8 cellular contexts compared by ENCODE assay signal in the genomic region with DNA sequence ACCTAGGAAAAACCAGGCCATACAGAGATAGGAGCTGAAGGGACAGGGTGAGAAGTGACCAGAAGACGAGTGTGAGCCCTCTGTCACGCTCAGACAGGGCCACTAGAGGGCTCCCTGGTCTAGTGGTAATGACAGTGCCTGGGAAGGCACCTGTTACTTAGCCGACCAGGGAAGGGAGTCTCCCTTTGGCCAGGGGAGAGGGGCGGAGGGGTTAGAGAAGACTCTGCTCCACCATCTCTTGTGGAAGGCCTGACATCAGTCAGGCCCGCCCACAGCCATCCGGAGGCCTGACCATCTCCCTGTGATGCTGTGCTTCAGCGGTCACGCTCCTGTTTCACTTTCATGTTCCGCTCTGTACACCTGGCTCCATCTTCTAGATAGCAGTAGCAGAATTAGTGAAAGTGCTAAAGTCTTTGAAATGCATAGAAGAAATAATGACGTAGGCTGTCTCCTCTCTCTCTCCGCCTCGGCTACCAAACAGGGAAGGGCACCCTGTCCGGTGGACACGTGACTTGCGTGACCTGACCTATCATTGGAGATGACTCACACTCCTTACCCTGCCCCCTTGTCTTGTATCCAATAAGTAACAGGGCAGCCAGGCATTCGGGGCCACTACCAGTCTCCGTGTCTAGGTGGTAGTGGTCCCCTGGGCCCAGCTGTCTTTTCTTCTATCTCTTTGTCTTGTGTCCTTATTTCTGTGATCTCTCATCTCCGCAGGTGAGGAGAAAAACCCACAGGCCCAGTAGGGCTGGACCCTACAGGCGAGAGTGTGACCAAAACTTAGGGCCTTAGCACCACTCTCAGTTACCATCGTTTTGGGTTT. TPM values are rescaled to one million over a fixed set of nuclear protein-coding genes. Genes with fewer than 3 reads are reported as not detected.
DNase-seq lines count a peak whose midpoint lies in the region; ATAC-seq, FAIRE-seq and TF ChIP-seq lines count a peak whose summit lies in the region.

No MANE protein-coding gene starts in this region.

- H2BK20ac ChIP-seq in IMR-90 (ENCODE audit: low read depth, low read length) = no peak overlapping the region

- peak; percentile 67 for TF ChIP-seq RAD21 in IMR-90 (IDR thresholded peaks at IDR 0.05; ENCODE audit: low read length)

- H3K27ac ChIP-seq in IMR-90 (ENCODE audit: insufficient read depth, low read length) (no peak overlapping the region), small intestine (ENCODE audit: low read depth in 1 of 2, low read length in 1 of 2) (peak overlapping the region; percentile 27 to 53)

- H2AK9ac ChIP-seq in IMR-90 (replicated peaks; ENCODE audit: low read depth, low read length, poor library complexity) = no peak overlapping the region

- H3K27me3 ChIP-seq in IMR-90 (ENCODE audit: control insufficient read depth, insufficient read depth, low read length) (peaks cover 12% of the 10 kb centered on the region), small intestine (ENCODE audit: control insufficient read depth in 2 of 2, insufficient read depth in 2 of 2, low read length in 2 of 2) (no peaks in the 10 kb centered on the region)

- no peak overlapping the region for H2AFZ ChIP-seq in IMR-90 (replicated peaks; ENCODE audit: low read length, poor library complexity)

- ATAC-seq in GM21381 (IDR thresholded peaks at IDR 0.05; ENCODE audit: unreplicated experiment) (peak; percentile 88), IMR-90 (ENCODE audit: low read depth) (peak; percentile 87)

- no peak overlapping the region for H3K56ac ChIP-seq in IMR-90 (ENCODE audit: extremely low read depth, insufficient read depth, low read length)

- POLR2A ChIA-PET in IMR-90 (lab: Charles Lee; ENCODE audit: unreplicated experiment) = no interaction called here

- H3K4me1 ChIP-seq in IMR-90 (ENCODE audit: control insufficient read depth, insufficient read depth, low read length) = no peaks in the 10 kb centered on the region
- H3K4me1 ChIP-seq in small intestine (ENCODE audit: control insufficient read depth in 2 of 2, insufficient read depth in 1 of 2, low read depth in 1 of 2, low read length in 1 of 2) = no peaks in the 10 kb centered on the region

- no peak for TF ChIP-seq POLR2A in IMR-90 (IDR thresholded peaks at IDR 0.05; ENCODE audit: low read depth, low read length)

- CTCF ChIA-PET in IMR-90 (lab: Yijun Ruan, JAX) = interaction anchor here (0.6 to 0.9 kb wide), 3 partner anchors 15 to 109 kb away, joined by 3 read pairs; no protein-coding TSS in a partner anchor

- dilution Hi-C loops in IMR-90 (cut with HindIII; ENCODE audit: low sequenced_read_pairs, unreplicated experiment) = no loop called here

- intact Hi-C loops in IMR-90 (cut with micrococcal nuclease) = no loop called here

- no peak overlapping the region for H2BK5ac ChIP-seq in IMR-90 (ENCODE audit: low read depth, low read length, poor library complexity, severe bottlenecking)

- no peak overlapping the region for H3K4ac ChIP-seq in IMR-90 (ENCODE audit: low read depth, low read length)

- no TSS peak for BruUV-seq in IMR-90 (replicated peaks; lab: Mats Ljungman, UMichigan)

- no peak overlapping the region for H4K8ac ChIP-seq in IMR-90 (ENCODE audit: low read depth in 2 of 2, low read length in 2 of 2)

- H3K4me3 ChIP-seq in IMR-90 (ENCODE audit: insufficient read depth, low read depth, low read length) = no peak overlapping the region
- H3K4me3 ChIP-seq in small intestine (ENCODE audit: low read depth in 1 of 2, low read length in 2 of 2) = peak overlapping the region in 1 of 2 donors; percentile 47

- FAIRE-seq in small intestine (lab: Jason Lieb, UNC) = peak; percentile 39
- FAIRE-seq in HTR-8/SVneo (lab: Jason Lieb, UNC) = no peak

- H3K4me2 ChIP-seq in IMR-90 (ENCODE audit: low read depth, low read length) = no peak overlapping the region

- DNase-seq in Daoy (ENCODE audit: low read depth) (peak; percentile 58), IMR-90 (peak; percentile 39), T follicular helper cell (ENCODE audit: low read depth) (peak; percentile 46), amniotic epithelial cell (ENCODE audit: low read depth) (peak; percentile 48), hypothalamus (lab: John Stamatoyannopoulos, UW) (peak in 31 of 51 donors; percentile 8 to 73 (median 40)), small intestine (peak; percentile 80), HTR-8/SVneo (ENCODE audit: insufficient read length, low spot score) (no peak)

- H3K36me3 ChIP-seq in IMR-90 (ENCODE audit: control insufficient read depth, insufficient read depth, low read length) = no peaks in the 10 kb centered on the region
- no peaks in the 10 kb centered on the region for H3K36me3 ChIP-seq in small intestine (ENCODE audit: control insufficient read depth in 2 of 2, insufficient read depth in 2 of 2, low read length in 2 of 2)

- no peaks in the 10 kb centered on the region for H3K9me1 ChIP-seq in IMR-90 (ENCODE audit: insufficient read depth, low read length)

- H3K23ac ChIP-seq in IMR-90 (ENCODE audit: low read depth, low read length) = no peak overlapping the region

- H3K18ac ChIP-seq in IMR-90 (ENCODE audit: low read depth, low read length) = no peak overlapping the region

- WGBS in IMR-90 (ENCODE audit: extremely low coverage in 2 of 2, insufficient read length in 1 of 2), 2 experiments = 44% methylated on average over 2 of the region's 20 CpGs; no CpG with 5 or more reads in 1 of the 2 experiments
- WGBS in small intestine, 3 donors = 17 to 39% (median 27%) methylated on average over 20 of the region's 20 CpGs

- peak; percentile 63 for TF ChIP-seq CTCF in IMR-90 (conservative IDR thresholded peaks at IDR 0.05; ENCODE audit: low read depth, low read length)

- no peak overlapping the region for H4K91ac ChIP-seq in IMR-90 (ENCODE audit: insufficient read depth, low read depth, low read length)

- in situ Hi-C loops in IMR-90 (cut with MboI; ENCODE audit: low sequenced_read_pairs) = loop anchor here (25.0 kb wide), 1 partner anchor 285 kb away; a partner anchor contains a TSS

- no peak overlapping the region for H2BK15ac ChIP-seq in IMR-90 (ENCODE audit: low read depth, low read length)

- H2AK5ac ChIP-seq in IMR-90 (ENCODE audit: low read depth, low read length) = no peak overlapping the region

- no peak overlapping the region for H3K14ac ChIP-seq in IMR-90 (replicated peaks; ENCODE audit: low read depth, low read length)

- no peaks in the 10 kb centered on the region for H3K9me3 ChIP-seq in IMR-90 (ENCODE audit: control insufficient read depth, insufficient read depth, low read length)
- H3K9me3 ChIP-seq in small intestine (ENCODE audit: control insufficient read depth, low read depth) = no peaks in the 10 kb centered on the region

- no peak overlapping the region for H3K9ac ChIP-seq in IMR-90 (ENCODE audit: low read depth, low read length)

- H4K5ac ChIP-seq in IMR-90 (ENCODE audit: low read depth, low read length) = no peak overlapping the region

- H4K20me1 ChIP-seq in IMR-90 (ENCODE audit: insufficient read depth, low read length) = no peaks in the 10 kb centered on the region

- H3K79me1 ChIP-seq in IMR-90 (ENCODE audit: low read depth in 1 of 2, low read length in 2 of 2) = no peaks in the 10 kb centered on the region

- H2BK120ac ChIP-seq in IMR-90 (ENCODE audit: low read depth, low read length) = no peak overlapping the region

TF ChIP-seq in IMR-90, 13 proteins besides CTCF, POLR2A, EP300 and RAD21:
- TF ChIP-seq SMC3 (IDR thresholded peaks at IDR 0.05; ENCODE audit: low read depth, low read length) (peak; percentile 50), RCOR1 (IDR thresholded peaks at IDR 0.05; ENCODE audit: insufficient replicate concordance, low read length) (peak; percentile 60)
- TF ChIP-seq, protein P1, sequence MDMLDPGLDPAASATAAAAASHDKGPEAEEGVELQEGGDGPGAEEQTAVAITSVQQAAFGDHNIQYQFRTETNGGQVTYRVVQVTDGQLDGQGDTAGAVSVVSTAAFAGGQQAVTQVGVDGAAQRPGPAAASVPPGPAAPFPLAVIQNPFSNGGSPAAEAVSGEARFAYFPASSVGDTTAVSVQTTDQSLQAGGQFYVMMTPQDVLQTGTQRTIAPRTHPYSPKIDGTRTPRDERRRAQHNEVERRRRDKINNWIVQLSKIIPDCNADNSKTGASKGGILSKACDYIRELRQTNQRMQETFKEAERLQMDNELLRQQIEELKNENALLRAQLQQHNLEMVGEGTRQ (IDR thresholded peaks at IDR 0.05; ENCODE audit: low read depth, low read length) = no peak

RNA-seq across cellular contexts. Expression of a gene that starts 26.7 kb away (rescaled TPM):
- total RNA-seq in Daoy (2014; rRNA removed; shearing (Covaris generic)) = not detected in 2 replicates
- not detected in 2 replicates for total RNA-seq in IMR-90 (2012; rRNA removed)
- polyA plus RNA-seq in IMR-90 (2012; rRNA removed) (not detected in 2 replicates), small intestine (not detected)
- polyA plus RNA-seq in IMR-90 (2012; cell fraction: cytosol; rRNA removed) = not detected in 2 replicates
- not detected in 2 replicates for polyA plus RNA-seq in IMR-90 (2012; cell fraction: nucleus; rRNA removed; ENCODE audit: low replicate concordance)

RNA-seq across cellular contexts. Expression of a gene that starts 26.8 kb away (rescaled TPM):
- total RNA-seq in Daoy (2014; rRNA removed; shearing (Covaris generic)) = 10.4 and 17.4 TPM in 2 replicates
- total RNA-seq in IMR-90 (2012; rRNA removed) = 14.3 and 16.1 TPM in 2 replicates
- polyA plus RNA-seq in IMR-90 (2012; rRNA removed) (11.6 and 18.7 TPM in 2 replicates), small intestine (10 to 100 TPM; 10.3 to 18.9 (median 10.8) TPM)
- polyA plus RNA-seq in IMR-90 (2012; cell fraction: cytosol; rRNA removed) = 6.8 and 7.1 TPM in 2 replicates
- polyA plus RNA-seq in IMR-90 (2012; cell fraction: nucleus; rRNA removed; ENCODE audit: low replicate concordance) = 33.6 and 35.9 TPM in 2 replicates
